16 cellular contexts compared by ENCODE assay signal in the genomic region with DNA sequence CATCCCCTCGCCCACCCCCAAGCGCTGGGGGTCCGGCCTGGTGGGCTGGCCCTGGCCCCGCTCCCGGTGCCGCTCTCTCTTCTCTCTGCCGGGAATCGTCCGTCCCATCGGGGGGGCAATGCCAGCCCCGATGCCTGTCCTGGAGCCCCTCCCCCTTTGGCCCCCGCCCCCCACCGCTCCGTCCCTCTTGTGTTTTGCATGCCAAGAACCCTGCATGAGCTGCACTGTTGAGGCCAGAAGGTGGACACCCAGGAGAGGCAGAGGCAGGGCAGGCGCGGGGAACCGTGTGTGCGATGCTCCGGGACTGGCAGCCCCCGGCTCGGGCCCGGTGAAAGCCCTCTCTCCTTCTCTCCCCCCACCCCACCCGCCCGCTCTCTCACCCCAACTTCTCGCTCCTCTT. TPM values are rescaled to one million over a fixed set of nuclear protein-coding genes. Genes with fewer than 3 reads are reported as not detected.
DNase-seq lines count a peak whose midpoint lies in the region; ATAC-seq and TF ChIP-seq lines count a peak whose summit lies in the region.
"Had no signal": no experiment of that assay in that cellular context is flagged by ENCODE, and none has a peak within 500 bp of the region (broad histone marks: within the 10 kb centered on the region; RNA-seq: fewer than 3 reads in every experiment).

No MANE protein-coding gene starts in this region.

- H3K27ac ChIP-seq in HUES48 (ENCODE audit: low read depth, low read length) = no peak overlapping the region
- H3K27ac ChIP-seq: KMS-11, neutrophil had no signal

- peaks cover 10% of the 10 kb centered on the region; the same call in 1 of the 2 replicates for H3K4me1 ChIP-seq in HUES48 (ENCODE audit: control insufficient read depth, insufficient read depth, low read length)

- ATAC-seq in activated CD4-positive, CD25-positive, alpha-beta regulatory T cell treated with anti-CD3 and anti-CD28 coated beads, Interleukin-2, amount 50 U/mL, for 24 hours = no peak

- H3K27me3 Mint-ChIP-seq in brain = peaks cover 91% of the 10 kb centered on the region
- peaks cover 86% of the 10 kb centered on the region for H3K27me3 Mint-ChIP-seq in nephron (ENCODE audit: low read depth)

- DNase-seq in D341Med (ENCODE audit: low spot score) (peak; percentile 49), CD1c-positive myeloid dendritic cell (ENCODE audit: extremely low spot score) (no peak)
- no peak for DNase-seq in stimulated activated CD4-positive, alpha-beta T cell treated with anti-CD3 and anti-CD28 coated beads, Interleukin-4, amount 100 ng/mL, for 4 hours
- DNase-seq: AML-193; effector memory CD4-positive, alpha-beta T cell; GDM1; RPMI8226; stimulated activated CD4-positive, alpha-beta T cell treated with anti-CD3 and anti-CD28 coated beads, Interleukin-15, amount 100 ng/mL, for 24 hours had no signal

- peak overlapping the region; percentile 60; the same call in 1 of the 2 replicates for H3K4me3 ChIP-seq in HUES48 (ENCODE audit: low read depth, low read length)

- H3K36me3 Mint-ChIP-seq in brain (peaks cover 13% of the 10 kb centered on the region), nephron (ENCODE audit: low read depth) (no peaks in the 10 kb centered on the region)
- H3K36me3 Mint-ChIP-seq: mesothelial cell of epicardium had no signal

- H3K4me1 Mint-ChIP-seq in brain (peaks cover 22% of the 10 kb centered on the region), nephron (peaks cover 6% of the 10 kb centered on the region)

- H3K4me3 Mint-ChIP-seq in brain (peak overlapping the region in 4 of 5 experiments; percentile 60 to 78 (median 74)), nephron (peak overlapping the region; percentile 68 to 83 (median 68))

- no peak for TF ChIP-seq CTCF in brain (conservative IDR thresholded peaks at IDR 0.05)
- TF ChIP-seq CTCF in nephron (IDR thresholded peaks at IDR 0.05; ENCODE audit: unreplicated experiment in 3 of 3) = no peak

- H3K36me3 ChIP-seq in HUES48 (ENCODE audit: control insufficient read depth, insufficient read depth, low read length) = peaks cover 4% of the 10 kb centered on the region; the same call in 1 of the 2 replicates
- H3K36me3 ChIP-seq: neutrophil had no signal

- peaks cover 41% of the 10 kb centered on the region for H3K27me3 ChIP-seq in HUES48 (ENCODE audit: control insufficient read depth, insufficient read depth, low read length)

- H3K27ac Mint-ChIP-seq in brain (no peak overlapping the region), nephron (no peak overlapping the region)
- H3K27ac Mint-ChIP-seq: mesothelial cell of epicardium had no signal

- no peaks in the 10 kb centered on the region for H3K9me3 ChIP-seq in HUES48 (ENCODE audit: control insufficient read depth, insufficient read depth, low read length)
- H3K9me3 ChIP-seq: neutrophil had no signal

- H3K9me3 Mint-ChIP-seq in brain (peaks cover 0 to 8% (median 2%) of the 10 kb centered on the region in 5 experiments), nephron (no peaks in the 10 kb centered on the region)
- H3K9me3 Mint-ChIP-seq: activated T-helper 1 cell treated with anti-CD3 and anti-CD28 coated beads, Interleukin-12 subunit alpha, Interleukin-12 subunit beta, Interleukin-2, Interleukin-4 antibody, amounts not matched to agents 30 ng/mL and 10 ng/mL and 1 ng/mL, durations not matched to agents 14 hours and 24 hours and 36 hours; mesothelial cell of epicardium had no signal

- no peak overlapping the region for H3K9ac ChIP-seq in HUES48 (ENCODE audit: low read depth, low read length)
- H3K9ac ChIP-seq: KMS-11 had no signal

RNA-seq across cellular contexts. Expression of gene HSPB1, which starts 22.1 kb away (rescaled TPM):
- polyA plus RNA-seq in brain (ENCODE audit: insufficient read depth, low read depth, low replicate concordance) = 404 TPM
